ENCODE assay signal across 2 cellular contexts in genomic region chr16:58026139-58026704, GRCh38.
TF ChIP-seq lines count a peak whose summit lies in the region.

No MANE protein-coding gene starts in this region.

TF ChIP-seq in HEK293T, 16 proteins besides CTCF, POLR2A, EP300 and RAD21:
- TF ChIP-seq LEF1 (IDR thresholded peaks at IDR 0.05; ENCODE audit: borderline replicate concordance) (no peak), CTBP1 (IDR thresholded peaks at IDR 0.05; ENCODE audit: borderline replicate concordance) (no peak), L3MBTL2 (conservative IDR thresholded peaks at IDR 0.05) (no peak; the same call in 1 of the 2 replicates), TARDBP (IDR thresholded peaks at IDR 0.05) (no peak), FOXM1 (IDR thresholded peaks at IDR 0.05; ENCODE audit: borderline replicate concordance) (no peak), HDGF (IDR thresholded peaks at IDR 0.05; ENCODE audit: borderline replicate concordance) (no peak), FOXA1 (IDR thresholded peaks at IDR 0.05) (no peak), SUZ12 (IDR thresholded peaks at IDR 0.05) (no peak), FOXK2 (IDR thresholded peaks at IDR 0.05) (no peak)

TF ChIP-seq in H1, 55 proteins besides CTCF, POLR2A, EP300 and RAD21:
- TF ChIP-seq SIN3A (conservative IDR thresholded peaks at IDR 0.05 in 1 of 2, IDR thresholded peaks at IDR 0.05 in 1 of 2; ENCODE audit: low read depth in 1 of 2, low read length in 2 of 2) = 0 out of 4 replicates have a peak, but pooled peaks of 1 of the 2 experiments have one; percentile 65
- no peak for TF ChIP-seq SP2 (IDR thresholded peaks at IDR 0.05; ENCODE audit: low read length)
- no peak for TF ChIP-seq HDAC2 (IDR thresholded peaks at IDR 0.05; ENCODE audit: borderline replicate concordance in 1 of 2, low read depth in 2 of 2, low read length in 2 of 2)
- no peak for TF ChIP-seq E2F6 (IDR thresholded peaks at IDR 0.05)
- 0 out of 2 replicates have a peak, but pooled peaks have one; percentile 32 for TF ChIP-seq PHF8 (conservative IDR thresholded peaks at IDR 0.05; ENCODE audit: low read depth, low read length)
- no peak for TF ChIP-seq JUN (IDR thresholded peaks at IDR 0.05; ENCODE audit: low read depth, low read length)
- TF ChIP-seq SIRT6 (IDR thresholded peaks at IDR 0.05; ENCODE audit: low read length) = no peak
- peak; percentile 5 for TF ChIP-seq KDM4A (IDR thresholded peaks at IDR 0.05; ENCODE audit: low read depth, low read length, severe bottlenecking)
- TF ChIP-seq MAX (IDR thresholded peaks at IDR 0.05) = peak; percentile 55; the same call in 1 of the 2 replicates
- TF ChIP-seq RNF2 (IDR thresholded peaks at IDR 0.05; ENCODE audit: borderline replicate concordance, low read depth, low read length, missing control alignments, poor library complexity, severe bottlenecking) = no peak
- no peak for TF ChIP-seq FOSL1 (IDR thresholded peaks at IDR 0.05; ENCODE audit: insufficient read depth, low read depth, low read length)
- peak; percentile 45; the same call in 1 of the 2 replicates for TF ChIP-seq RBBP5 (IDR thresholded peaks at IDR 0.05; ENCODE audit: borderline replicate concordance, low read depth, low read length)
- no peak for TF ChIP-seq BCL11A (IDR thresholded peaks at IDR 0.05; ENCODE audit: low read depth in 2 of 2, low read length in 2 of 2)
- peak; percentile 5 for TF ChIP-seq ASH2L (IDR thresholded peaks at IDR 0.05; ENCODE audit: low read length)
- TF ChIP-seq HDAC6 (IDR thresholded peaks at IDR 0.05; ENCODE audit: low read depth, low read length) = no peak
- TF ChIP-seq CHD7 (IDR thresholded peaks at IDR 0.05; ENCODE audit: insufficient replicate concordance, low read length) = no peak
- no peak for TF ChIP-seq TAF7 (optimal IDR thresholded peaks at IDR 0.05; ENCODE audit: borderline replicate concordance, low read depth, low read length)
- no peak for TF ChIP-seq CREB1 (IDR thresholded peaks at IDR 0.05)
- TF ChIP-seq ATF3 (IDR thresholded peaks at IDR 0.05; ENCODE audit: insufficient read depth, low read depth, low read length) = no peak
- no peak for TF ChIP-seq GTF2F1 (IDR thresholded peaks at IDR 0.05; ENCODE audit: borderline replicate concordance, low read depth, low read length)
- no peak for TF ChIP-seq CBX8 (IDR thresholded peaks at IDR 0.05; ENCODE audit: borderline replicate concordance, low read depth, low read length)
- no peak for TF ChIP-seq BRCA1 (IDR thresholded peaks at IDR 0.05; ENCODE audit: low read depth, low read length)
- TF ChIP-seq TBP (IDR thresholded peaks at IDR 0.05; ENCODE audit: low read depth, low read length) = no peak
- no peak for TF ChIP-seq CTBP2 (IDR thresholded peaks at IDR 0.05; ENCODE audit: borderline replicate concordance, insufficient read depth, insufficient read length, low read length)
- no peak for TF ChIP-seq GABPA (IDR thresholded peaks at IDR 0.05; ENCODE audit: borderline replicate concordance, insufficient read depth, low read length)
- no peak for TF ChIP-seq CHD2 (IDR thresholded peaks at IDR 0.05; ENCODE audit: low read length)
- TF ChIP-seq EGR1 (IDR thresholded peaks at IDR 0.05; ENCODE audit: borderline replicate concordance, low read depth, low read length) = no peak
- TF ChIP-seq RFX5 (IDR thresholded peaks at IDR 0.05; ENCODE audit: borderline replicate concordance, low read depth, low read length) = no peak
